1 cellular context compared by ENCODE assay signal in genomic region chr16:82630688-82631087, GRCh38.
TF ChIP-seq lines count a peak whose summit lies in the region.

No MANE protein-coding gene starts in this region.

TF ChIP-seq in HCT116, 20 proteins besides CTCF, POLR2A, EP300 and RAD21 (continued from another document):
- TF ChIP-seq ZBTB33 (IDR thresholded peaks at IDR 0.05; ENCODE audit: extremely low read depth, insufficient replicate concordance, low read length) (no peak), CEBPB (IDR thresholded peaks at IDR 0.05; ENCODE audit: low read depth) (no peak), FOSL1 (IDR thresholded peaks at IDR 0.05; ENCODE audit: low read depth) (no peak)
